Comparison of ENCODE assay signal across 25 cellular contexts in genomic region chr4:24413311-24413784, GRCh38.
DNase-seq lines count a peak whose midpoint lies in the region; ATAC-seq and TF ChIP-seq lines count a peak whose summit lies in the region.
"Had no signal": no experiment of that assay in that cellular context is flagged by ENCODE, and none has a peak within 500 bp of the region (broad histone marks: within the 10 kb centered on the region; RNA-seq: fewer than 3 reads in every experiment).

No MANE protein-coding gene starts in this region.

- H3K9me3 ChIP-seq in WERI-Rb-1 (ENCODE audit: severe bottlenecking) = no peaks in the 10 kb centered on the region
- H3K9me3 ChIP-seq in hepatocyte (ENCODE audit: low read depth) = no peaks in the 10 kb centered on the region
- H3K9me3 ChIP-seq: BE2C had no signal

- peak; percentile 97 for ATAC-seq in GM23338
- ATAC-seq: SK-N-SH treated with all-trans-retinoic acid at 6 μM for 48 hours had no signal

- H3K4me1 ChIP-seq in GM23338 (ENCODE audit: insufficient read depth) = peaks cover 5% of the 10 kb centered on the region; the same call in 1 of the 2 replicates
- H3K4me1 ChIP-seq in hepatocyte (ENCODE audit: insufficient read depth) = no peaks in the 10 kb centered on the region
- H3K4me1 ChIP-seq: BE2C had no signal

- WGBS in hepatocyte (ENCODE audit: low lambda C conversion rate, missing lambda C conversion rate) = 28% methylated on average over 8 of the region's 8 CpGs

- H3K36me3 Mint-ChIP-seq in GM23338 (ENCODE audit: low read depth) (no peaks in the 10 kb centered on the region), neural crest cell (ENCODE audit: low read depth) (no peaks in the 10 kb centered on the region)
- H3K36me3 Mint-ChIP-seq: CD4-positive, CD25-positive, alpha-beta regulatory T cell had no signal

- H3K27me3 ChIP-seq in GM23338 (ENCODE audit: insufficient read depth) (no peaks in the 10 kb centered on the region), WERI-Rb-1 (ENCODE audit: insufficient read depth, low read depth, severe bottlenecking) (no peaks in the 10 kb centered on the region), hepatocyte (peaks cover 7% of the 10 kb centered on the region)

- H2AFZ ChIP-seq in GM23338 = no peak overlapping the region
- no peak overlapping the region for H2AFZ ChIP-seq in hepatocyte
- H2AFZ ChIP-seq: PC-9 had no signal

- H3K9me3 Mint-ChIP-seq in GM23338 = peaks cover 5% of the 10 kb centered on the region
- no peaks in the 10 kb centered on the region for H3K9me3 Mint-ChIP-seq in neural crest cell

- H4K20me1 ChIP-seq in GM23338 (replicated peaks; ENCODE audit: insufficient read depth) (no peaks in the 10 kb centered on the region), hepatocyte (ENCODE audit: insufficient read depth, poor library complexity, severe bottlenecking) (no peaks in the 10 kb centered on the region)

- H3K27ac ChIP-seq in GM23338 (ENCODE audit: low read depth) (no peak overlapping the region), WERI-Rb-1 (no peak overlapping the region), hepatocyte (no peak overlapping the region)
- H3K27ac ChIP-seq: HL-60, PC-9, RWPE1 had no signal

- H3K27ac Mint-ChIP-seq in GM23338 (no peak overlapping the region; the same call in 1 of the 2 replicates), neural crest cell (ENCODE audit: unreplicated experiment) (peak overlapping the region; percentile 16)

- TF ChIP-seq CTCF in GM23338 (conservative IDR thresholded peaks at IDR 0.05; ENCODE audit: low read depth in 2 of 2) (0 out of 4 replicates have a peak, but pooled peaks of 1 of the 2 experiments have one; percentile 9), WERI-Rb-1 (IDR thresholded peaks at IDR 0.05; ENCODE audit: low read depth, low read length) (no peak), hepatocyte (IDR thresholded peaks at IDR 0.05; ENCODE audit: poor library complexity) (no peak), neural crest cell (conservative IDR thresholded peaks at IDR 0.05) (no peak)

- H3K27me3 Mint-ChIP-seq in GM23338 (ENCODE audit: insufficient read depth, low read depth, poor library complexity) (peaks cover 5% of the 10 kb centered on the region), neural crest cell (ENCODE audit: low read depth) (no peaks in the 10 kb centered on the region)

- H3K4me1 Mint-ChIP-seq in GM23338 = peaks cover 14% of the 10 kb centered on the region
- no peaks in the 10 kb centered on the region for H3K4me1 Mint-ChIP-seq in neural crest cell
- H3K4me1 Mint-ChIP-seq: CD4-positive, CD25-positive, alpha-beta regulatory T cell had no signal

- H3K4me3 Mint-ChIP-seq in GM23338 (no peak overlapping the region), neural crest cell (no peak overlapping the region)
- H3K4me3 Mint-ChIP-seq: CD4-positive, CD25-positive, alpha-beta regulatory T cell had no signal

- DNase-seq in GM23338 (ENCODE audit: low spot score) = peak; percentile 68
- peak; percentile 51 for DNase-seq in WERI-Rb-1
- no peak for DNase-seq in hepatocyte (ENCODE audit: low spot score)
- no peak for DNase-seq in neural crest cell (ENCODE audit: low read depth, low spot score)
- DNase-seq in NCI-H187 treated with DMSO at 0.1 percent for 48 hours (lab: John Stamatoyannopoulos, UW) = no peak
- DNase-seq in NK-92 (lab: John Stamatoyannopoulos, UW; ENCODE audit: unreplicated experiment) = no peak
- no peak for DNase-seq in NCI-H128 (lab: John Stamatoyannopoulos, UW; ENCODE audit: unreplicated experiment)
- DNase-seq in NCI-H748 treated with DMSO at 0.1 percent for 48 hours (lab: John Stamatoyannopoulos, UW) = no peak
- DNase-seq: BE2C; CD4-positive, CD25-positive, alpha-beta regulatory T cell; COR-L47; DMS 273 treated with DMSO at 0.1 percent for 48 hours; DND-41; GF-D8; MM.1S; NCI-H1092; NCI-H146; NCI-H2081; NCI-H510A; NCI-H774; PC-9; SIG-M5 had no signal

- H3K9me2 ChIP-seq in GM23338 (ENCODE audit: insufficient read depth) (no peaks in the 10 kb centered on the region), hepatocyte (replicated peaks; ENCODE audit: insufficient read depth) (no peaks in the 10 kb centered on the region)

- H3K4me2 ChIP-seq in GM23338 (no peak overlapping the region), hepatocyte (peak overlapping the region; percentile 15)
- H3K4me2 ChIP-seq: PC-9 had no signal

- H3K4me3 ChIP-seq in GM23338 (no peak overlapping the region), WERI-Rb-1 (ENCODE audit: low read depth, low read length) (no peak overlapping the region; the same call in 1 of the 2 replicates), hepatocyte (no peak overlapping the region)
- H3K4me3 ChIP-seq: PC-9 had no signal

- no peaks in the 10 kb centered on the region for H3K36me3 ChIP-seq in GM23338 (ENCODE audit: insufficient read depth)
- no peaks in the 10 kb centered on the region for H3K36me3 ChIP-seq in WERI-Rb-1
- H3K36me3 ChIP-seq in hepatocyte (replicated peaks; ENCODE audit: insufficient read depth, low read depth) = no peaks in the 10 kb centered on the region
- H3K36me3 ChIP-seq: BE2C had no signal

- H3K79me2 ChIP-seq in GM23338 (replicated peaks; ENCODE audit: insufficient read depth) = no peaks in the 10 kb centered on the region
- no peaks in the 10 kb centered on the region for H3K79me2 ChIP-seq in hepatocyte

- H3F3A ChIP-seq in GM23338 (replicated peaks; ENCODE audit: low read depth) = no peaks in the 10 kb centered on the region

TF ChIP-seq in GM23338, 12 proteins besides CTCF, POLR2A, EP300 and RAD21:
- 0 out of 2 replicates have a peak, but pooled peaks have one; percentile 23 for TF ChIP-seq ZNF462 (CRISPR knock-in tag; IDR thresholded peaks at IDR 0.05)
- TF ChIP-seq EZH2 (IDR thresholded peaks at IDR 0.05; ENCODE audit: low read depth, unreplicated experiment) = no peak
- no peak for TF ChIP-seq NANOG (IDR thresholded peaks at IDR 0.05; ENCODE audit: borderline replicate concordance)

Comparison
In these comparisons a context has a peak if more than half of its experiments do, and no peak if none do; other contexts are left out.
1. DNase-seq: peak in GM23338 (single experiment) and WERI-Rb-1 (single experiment); none in hepatocyte (single experiment), neural crest cell (single experiment), NCI-H187 treated with DMSO at 0.1 percent for 48 hours (single experiment), NK-92 (single experiment), NCI-H128 (single experiment) and NCI-H748 treated with DMSO at 0.1 percent for 48 hours (single experiment).